ENCODE assay signal across 10 cellular contexts in genomic region chr1:196400478-196401453, GRCh38.
DNase-seq lines count a peak whose midpoint lies in the region; ATAC-seq and TF ChIP-seq lines count a peak whose summit lies in the region.
"Had no signal": no experiment of that assay in that cellular context is flagged by ENCODE, and none has a peak within 500 bp of the region (broad histone marks: within the 10 kb centered on the region; RNA-seq: fewer than 3 reads in every experiment).

No MANE protein-coding gene starts in this region.

- BruUV-seq in MCF 10A (replicated peaks; lab: Mats Ljungman, UMichigan): no TSS peak

- intact Hi-C loops in MCF 10A (cut with micrococcal nuclease): no loop called here
- intact Hi-C loops in upper lobe of right lung (cut with DNase I): no loop called here

- H3K9me3 Mint-ChIP-seq in MCF 10A (ENCODE audit: unreplicated experiment): no peaks in the 10 kb centered on the region
- H3K9me3 Mint-ChIP-seq: T-helper 1 cell treated with Interleukin-12 subunit alpha and Interleukin-12 subunit beta and Interleukin-4 antibody, amounts not matched to agents 30 μg/mL and 1 μg/mL, for 36 hours had no signal

- DNase-seq in NCI-H2081 (lab: John Stamatoyannopoulos, UW) (peak; percentile 6 to 47), NCI-H2081 treated with DMSO at 0.1 percent for 48 hours (lab: John Stamatoyannopoulos, UW) (no peak), MCF 10A (ENCODE audit: unreplicated experiment) (peak; percentile 93), kidney glomerular epithelial cell (lab: John Stamatoyannopoulos, UW) (peak; percentile 67), upper lobe of right lung (no peak), NCI-H2171 treated with DMSO at 0.1 percent for 48 hours (lab: John Stamatoyannopoulos, UW) (no peak), 8988T (no peak)
- DNase-seq: amygdala had no signal

- peaks cover 35% of the 10 kb centered on the region for H3K4me1 Mint-ChIP-seq in MCF 10A (ENCODE audit: insufficient read depth, unreplicated experiment)

- POLR2A ChIA-PET in MCF 10A (lab: Yijun Ruan, JAX): interaction anchor here (1.0 to 1.4 kb wide), 4 partner anchors 19 to 145 kb away, joined by 3 to 7 read pairs (median 4); no protein-coding TSS in a partner anchor

- peak; percentile 64 for ATAC-seq in upper lobe of right lung
- ATAC-seq in HG03108 (IDR thresholded peaks at IDR 0.05; ENCODE audit: unreplicated experiment): no peak

- TF ChIP-seq CTCF in MCF 10A (IDR thresholded peaks at IDR 0.05; ENCODE audit: unreplicated experiment) (no peak), upper lobe of right lung (IDR thresholded peaks at IDR 0.05) (no peak)

- no peaks in the 10 kb centered on the region for H3K36me3 ChIP-seq in upper lobe of right lung

- H3K27me3 ChIP-seq in upper lobe of right lung: no peaks in the 10 kb centered on the region

- H3K9me3 ChIP-seq in upper lobe of right lung: no peaks in the 10 kb centered on the region

- no peaks in the 10 kb centered on the region for H3K4me1 ChIP-seq in upper lobe of right lung

- peak overlapping the region; percentile 1 for H3K4me3 Mint-ChIP-seq in MCF 10A (ENCODE audit: unreplicated experiment)
- H3K4me3 Mint-ChIP-seq: T-helper 1 cell treated with Interleukin-12 subunit alpha and Interleukin-12 subunit beta and Interleukin-4 antibody, amounts not matched to agents 30 μg/mL and 1 μg/mL, for 36 hours had no signal

- peak overlapping the region; percentile 24 for H3K27ac ChIP-seq in upper lobe of right lung

- H3K4me3 ChIP-seq in upper lobe of right lung: no peak overlapping the region

- no peaks in the 10 kb centered on the region for H3K36me3 Mint-ChIP-seq in MCF 10A (ENCODE audit: insufficient read depth, unreplicated experiment)

- peak overlapping the region; percentile 84 for H3K27ac Mint-ChIP-seq in MCF 10A (ENCODE audit: low read depth, unreplicated experiment)
- H3K27ac Mint-ChIP-seq: T-helper 1 cell treated with Interleukin-12 subunit alpha and Interleukin-12 subunit beta and Interleukin-4 antibody, amounts not matched to agents 30 μg/mL and 1 μg/mL, for 36 hours had no signal

- CTCF ChIA-PET in MCF 10A (lab: Yijun Ruan, JAX): interaction anchor here (0.8 to 0.9 kb wide), 3 partner anchors 24 to 488 kb away, joined by 3 read pairs; no protein-coding TSS in a partner anchor

- no peaks in the 10 kb centered on the region for H3K27me3 Mint-ChIP-seq in MCF 10A (ENCODE audit: insufficient read depth, unreplicated experiment)

Comparison
In these comparisons a context has a peak if more than half of its experiments do, and no peak if none do; other contexts are left out.
1. DNase-seq: peak in NCI-H2081 (2 of 2), MCF 10A (single experiment) and kidney glomerular epithelial cell (single experiment); none in NCI-H2081 treated with DMSO at 0.1 percent for 48 hours (single experiment), upper lobe of right lung (single experiment), NCI-H2171 treated with DMSO at 0.1 percent for 48 hours (single experiment) and 8988T (single experiment).